25 cellular contexts compared by ENCODE assay signal in the genomic region with DNA sequence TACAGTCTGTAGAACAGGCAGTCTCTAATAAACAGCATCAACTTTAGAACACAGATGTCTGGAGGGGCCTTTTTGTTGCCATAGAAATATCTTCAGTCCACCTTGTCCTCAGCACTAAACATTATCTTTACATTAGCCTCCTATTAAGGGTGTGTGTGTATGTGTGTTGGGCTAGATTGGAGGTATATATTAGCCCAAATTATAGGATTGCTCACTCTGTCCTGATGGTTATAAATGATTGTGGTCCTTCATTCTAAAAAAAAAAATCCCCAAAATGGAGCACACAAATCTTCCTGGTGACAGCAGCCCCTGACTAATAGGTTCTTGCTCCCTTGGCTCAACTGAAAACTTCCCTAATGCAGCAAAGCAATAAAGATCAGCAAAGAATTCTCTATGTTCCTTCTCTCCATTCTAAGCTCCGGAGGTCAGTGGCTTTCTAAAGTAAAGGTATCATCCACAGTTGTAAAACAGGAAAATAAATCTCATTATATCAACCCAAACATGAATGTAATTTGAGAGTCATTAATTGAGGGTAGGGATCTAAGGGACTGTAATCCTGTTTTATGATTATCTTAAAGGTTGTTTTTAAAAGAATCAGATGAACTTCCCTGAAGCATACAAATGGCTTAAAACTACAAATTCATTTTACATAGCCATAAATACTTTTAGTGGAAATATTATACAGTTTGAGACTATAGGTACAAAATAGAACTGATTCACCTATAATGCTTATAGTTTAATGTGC.
"Had no signal": no experiment of that assay in that cellular context is flagged by ENCODE, and none has a peak within 500 bp of the region (broad histone marks: within the 10 kb centered on the region; RNA-seq: fewer than 3 reads in every experiment).

No MANE protein-coding gene starts in this region.

- H3K36me3 Mint-ChIP-seq: neural progenitor cell had no signal

- H3K9me3 Mint-ChIP-seq: activated naive CD4-positive, alpha-beta T cell treated with anti-CD3 and anti-CD28 coated beads, Interleukin-2, amount 50 U/mL, for 24 hours; activated T-helper 17 cell treated with anti-CD3 and anti-CD28 coated beads, Interleukin-2, amount 50 U/mL, for 72 hours; brain; neural progenitor cell had no signal

- DNase-seq: activated CD4-positive, alpha-beta T cell treated with anti-CD3 and anti-CD28 coated beads for 36 hours; activated CD4-positive, CD25-positive, alpha-beta regulatory T cell; activated CD8-positive, alpha-beta memory T cell treated with anti-CD3 and anti-CD28 coated beads for 24 hours; activated gamma-delta T cell treated with Interleukin-2 at 50 U/mL for 16 hours; activated T-cell treated with anti-CD3 and anti-CD28 coated beads, Interleukin-2, amount 50 U/mL, for 1 hour; adrenal gland; cerebellar nuclear complex; colonic mucosa; effector CD8-positive, alpha-beta T cell; esophagus squamous epithelium; foreskin melanocyte; kidney glomerular epithelial cell; lower lobe of right lung; mesenchymal stem cell; naive thymus-derived CD8-positive, alpha-beta T cell; occipital lobe; right cardiac atrium; spleen; stimulated activated naive CD4-positive, alpha-beta T cell; tibial artery had no signal

- H3K4me3 Mint-ChIP-seq: activated CD4-positive, alpha-beta T cell treated with anti-CD3 and anti-CD28 coated beads for 36 hours; activated naive CD4-positive, alpha-beta T cell treated with anti-CD3 and anti-CD28 coated beads, Interleukin-2, amount 50 U/mL, for 24 hours; activated T-helper 17 cell treated with anti-CD3 and anti-CD28 coated beads, Interleukin-2, amount 50 U/mL, for 72 hours; brain; naive thymus-derived CD8-positive, alpha-beta T cell; neural progenitor cell had no signal

- ATAC-seq: activated CD4-positive, alpha-beta T cell treated with anti-CD3 and anti-CD28 coated beads for 36 hours; activated T-helper 17 cell treated with anti-CD3 and anti-CD28 coated beads, Interleukin-2, amount 50 U/mL, for 72 hours; left lobe of liver; lower lobe of right lung; naive thymus-derived CD8-positive, alpha-beta T cell; right cardiac atrium had no signal

- H3K27me3 Mint-ChIP-seq: activated CD4-positive, alpha-beta T cell treated with anti-CD3 and anti-CD28 coated beads for 36 hours; activated naive CD4-positive, alpha-beta T cell treated with anti-CD3 and anti-CD28 coated beads, Interleukin-2, amount 50 U/mL, for 24 hours; activated T-helper 17 cell treated with anti-CD3 and anti-CD28 coated beads, Interleukin-2, amount 50 U/mL, for 72 hours; brain; naive thymus-derived CD8-positive, alpha-beta T cell had no signal

- H3K27ac Mint-ChIP-seq: activated CD4-positive, alpha-beta T cell treated with anti-CD3 and anti-CD28 coated beads for 36 hours; activated naive CD4-positive, alpha-beta T cell treated with anti-CD3 and anti-CD28 coated beads, Interleukin-2, amount 50 U/mL, for 24 hours; activated T-helper 17 cell treated with anti-CD3 and anti-CD28 coated beads, Interleukin-2, amount 50 U/mL, for 72 hours; brain; neural progenitor cell had no signal
